ENCODE assay signal across 8 cellular contexts in the genomic region with DNA sequence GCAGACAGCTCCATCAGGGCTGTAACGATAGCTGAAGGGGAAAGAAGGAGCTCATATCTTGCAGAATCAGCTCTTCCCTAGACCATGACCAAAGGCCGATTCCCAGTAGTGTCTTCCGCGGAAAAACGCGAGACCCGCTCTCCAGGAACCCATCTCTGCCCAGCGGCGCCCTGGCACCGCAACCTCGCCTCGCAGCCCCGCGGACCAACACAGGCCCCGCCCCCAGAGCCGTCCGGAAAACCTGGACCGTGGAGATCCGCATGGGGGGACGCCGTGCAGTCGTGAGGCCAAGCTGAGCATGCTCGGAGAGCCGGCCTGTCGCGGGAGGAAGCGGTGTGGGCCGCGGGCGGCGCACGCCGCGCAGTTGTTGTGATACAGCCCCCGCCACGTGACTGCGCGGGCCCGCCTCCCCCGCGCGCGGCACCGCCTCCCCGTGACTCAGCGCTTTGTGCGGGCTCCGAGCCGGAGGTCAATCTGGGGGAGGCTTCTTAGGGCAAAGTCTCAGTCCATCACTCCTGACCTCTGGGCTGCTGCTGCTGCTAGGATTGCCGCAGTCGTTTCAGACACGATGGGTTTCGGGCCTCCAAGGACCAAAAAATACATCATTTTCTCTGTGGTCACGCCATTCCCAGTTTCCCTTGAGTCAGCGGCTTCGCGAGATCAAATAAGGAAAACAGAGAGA. TPM values are rescaled to one million over a fixed set of nuclear protein-coding genes. Genes with fewer than 3 reads are reported as not detected.
DNase-seq lines count a peak whose midpoint lies in the region; TF ChIP-seq lines count a peak whose summit lies in the region.

No MANE protein-coding gene starts in this region.

- peak overlapping the region; percentile 72 for H3K4me3 Mint-ChIP-seq in activated naive CD4-positive, alpha-beta T cell treated with anti-CD3 and anti-CD28 coated beads, Interleukin-2, amount 10 ng/mL, durations not matched to agents 7 days and 5 days

- no peaks in the 10 kb centered on the region for H3K9me3 ChIP-seq in SJSA1 (replicated peaks)
- no peaks in the 10 kb centered on the region for H3K9me3 ChIP-seq in suprapubic skin

- no peak for TF ChIP-seq POLR2A in suprapubic skin (IDR thresholded peaks at IDR 0.05)

- CTCF ChIA-PET in HEK293T (lab: Yijun Ruan, JAX): interaction anchor here (0.6 to 0.9 kb wide), 4 partner anchors 14 to 178 kb away, joined by 3 read pairs; no protein-coding TSS in a partner anchor
- CTCF ChIA-PET in activated naive CD4-positive, alpha-beta T cell treated with anti-CD3 and anti-CD28 coated beads, Interleukin-2, amount 10 ng/mL, durations not matched to agents 7 days and 5 days (lab: Charles Lee): interaction anchor here (1.0 to 2.4 kb wide), 5 partner anchors 10 to 171 kb away, joined by 3 to 22 read pairs (median 4); no protein-coding TSS in a partner anchor

- H3K27ac Mint-ChIP-seq in activated naive CD4-positive, alpha-beta T cell treated with anti-CD3 and anti-CD28 coated beads, Interleukin-2, amount 10 ng/mL, durations not matched to agents 7 days and 5 days: peak overlapping the region; percentile 64

- no peak for TF ChIP-seq CTCF in suprapubic skin (IDR thresholded peaks at IDR 0.05)

- no peaks in the 10 kb centered on the region for H3K9me3 Mint-ChIP-seq in activated naive CD4-positive, alpha-beta T cell treated with anti-CD3 and anti-CD28 coated beads, Interleukin-2, amount 10 ng/mL, durations not matched to agents 7 days and 5 days

- peak; percentile 83 for DNase-seq in GM04503 (ENCODE audit: low read depth)
- peak; percentile 89 for DNase-seq in HEK293T (ENCODE audit: extremely low spot score)
- DNase-seq in MV-4-11 (lab: John Stamatoyannopoulos, UW): peak; percentile 95
- peak; percentile 93 to 97 for DNase-seq in SJSA1 (ENCODE audit: low read depth in 1 of 2, low spot score in 2 of 2)
- DNase-seq in activated naive CD4-positive, alpha-beta T cell treated with anti-CD3 and anti-CD28 coated beads, Interleukin-2, amount 10 ng/mL, durations not matched to agents 7 days and 5 days: peak; percentile 96
- peak; percentile 97 for DNase-seq in globus pallidus (ENCODE audit: low spot score)
- peak; percentile 77 to 99 (median 96) for DNase-seq in nucleus accumbens (lab: John Stamatoyannopoulos, UW)
- DNase-seq in suprapubic skin (ENCODE audit: low spot score in 2 of 2): peak; percentile 97 to 98

- peaks cover 28% of the 10 kb centered on the region for H3K27me3 Mint-ChIP-seq in activated naive CD4-positive, alpha-beta T cell treated with anti-CD3 and anti-CD28 coated beads, Interleukin-2, amount 10 ng/mL, durations not matched to agents 7 days and 5 days

- POLR2A ChIA-PET in HEK293T (lab: Yijun Ruan, JAX): interaction anchor here (1.0 to 1.5 kb wide), 3 partner anchors 16 to 87 kb away, joined by 3 to 4 read pairs (median 3); no protein-coding TSS in a partner anchor

- TF ChIP-seq EP300 in suprapubic skin (IDR thresholded peaks at IDR 0.05): no peak

- H3K36me3 ChIP-seq in SJSA1 (peaks cover 8% of the 10 kb centered on the region), suprapubic skin (no peaks in the 10 kb centered on the region)

- H3K4me3 ChIP-seq in SJSA1: peak overlapping the region; percentile 43
- H3K4me3 ChIP-seq in suprapubic skin: peak overlapping the region; percentile 60

- H3K27me3 ChIP-seq in SJSA1 (replicated peaks) (no peaks in the 10 kb centered on the region), suprapubic skin (no peaks in the 10 kb centered on the region)

- H3K36me3 Mint-ChIP-seq in activated naive CD4-positive, alpha-beta T cell treated with anti-CD3 and anti-CD28 coated beads, Interleukin-2, amount 10 ng/mL, durations not matched to agents 7 days and 5 days: no peaks in the 10 kb centered on the region

- H3K27ac ChIP-seq in SJSA1 (peak overlapping the region; percentile 70), suprapubic skin (peak overlapping the region; percentile 82)

- peaks cover 36% of the 10 kb centered on the region for H3K4me1 ChIP-seq in SJSA1 (replicated peaks)
- H3K4me1 ChIP-seq in suprapubic skin: peaks cover 36% of the 10 kb centered on the region

- 1% methylated on average over 9 of the region's 57 CpGs for WGBS in suprapubic skin

- peaks cover 44% of the 10 kb centered on the region for H3K4me1 Mint-ChIP-seq in activated naive CD4-positive, alpha-beta T cell treated with anti-CD3 and anti-CD28 coated beads, Interleukin-2, amount 10 ng/mL, durations not matched to agents 7 days and 5 days

TF ChIP-seq in HEK293T, 16 proteins besides CTCF, POLR2A, EP300 and RAD21:
- peak; percentile 82 for TF ChIP-seq FOXK2 (IDR thresholded peaks at IDR 0.05)
- TF ChIP-seq CTBP1 (IDR thresholded peaks at IDR 0.05; ENCODE audit: borderline replicate concordance): peak; percentile 43; the same call in 1 of the 2 replicates
- TF ChIP-seq TARDBP (IDR thresholded peaks at IDR 0.05): peak; percentile 81
- TF ChIP-seq SP1 (IDR thresholded peaks at IDR 0.05): peak; percentile 31; the same call in 1 of the 2 replicates
- peak; percentile 84 for TF ChIP-seq L3MBTL2 (conservative IDR thresholded peaks at IDR 0.05)
- TF ChIP-seq BHLHE40 (IDR thresholded peaks at IDR 0.05; ENCODE audit: borderline replicate concordance): no peak
- TF ChIP-seq FOXM1 (IDR thresholded peaks at IDR 0.05; ENCODE audit: borderline replicate concordance): peak; percentile 83
- TF ChIP-seq LEF1 (IDR thresholded peaks at IDR 0.05; ENCODE audit: borderline replicate concordance): no peak

RNA-seq across cellular contexts. Expression of a gene that starts 3.1 kb away (rescaled TPM):
- 23.0 and 25.8 TPM in 2 replicates for total RNA-seq in SJSA1 (2014; rRNA removed; shearing (Covaris generic))
- 10 to 100 TPM; 47.3 to 65.0 (median 51.1) TPM for total RNA-seq in suprapubic skin

Comparison
In these comparisons a context has a peak if more than half of its experiments do, and no peak if none do; other contexts are left out.
1. Peak in every context shown above with its lines: DNase-seq, H3K4me3 ChIP-seq and H3K27ac ChIP-seq.